In genomic region chr4:41885456-41885855, GRCh38 we compare ENCODE assay signal across 1 cellular context.
TF ChIP-seq lines count a peak whose summit lies in the region.

No MANE protein-coding gene starts in this region.

TF ChIP-seq in SK-N-SH, 30 proteins besides CTCF, POLR2A, EP300 and RAD21 (continued from another document):
- TF ChIP-seq TAF1 (IDR thresholded peaks at IDR 0.05; ENCODE audit: borderline replicate concordance, low read depth, low read length), result no peak
- TF ChIP-seq, protein P1, sequence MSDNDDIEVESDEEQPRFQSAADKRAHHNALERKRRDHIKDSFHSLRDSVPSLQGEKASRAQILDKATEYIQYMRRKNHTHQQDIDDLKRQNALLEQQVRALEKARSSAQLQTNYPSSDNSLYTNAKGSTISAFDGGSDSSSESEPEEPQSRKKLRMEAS (IDR thresholded peaks at IDR 0.05; ENCODE audit: low read depth), result no peak
- no peak for TF ChIP-seq POLR2AphosphoS5 (IDR thresholded peaks at IDR 0.05; ENCODE audit: low read depth, low read length)
- peak; percentile 90 for TF ChIP-seq GATA2 (CRISPR knock-in tag; IDR thresholded peaks at IDR 0.05)
- TF ChIP-seq FOXM1 (IDR thresholded peaks at IDR 0.05; ENCODE audit: low read depth), result no peak
- no peak for TF ChIP-seq SMC3 (IDR thresholded peaks at IDR 0.05; ENCODE audit: low read depth, low read length)
- no peak for TF ChIP-seq JUND (IDR thresholded peaks at IDR 0.05)
- peak; percentile 79 for TF ChIP-seq RCOR1 (IDR thresholded peaks at IDR 0.05; ENCODE audit: low read length)
